Comparison of ENCODE assay signal across 8 cellular contexts in genomic region chr4:46994007-46994405, GRCh38. TPM values are rescaled to one million over a fixed set of nuclear protein-coding genes. Genes with fewer than 3 reads are reported as not detected.
DNase-seq lines count a peak whose midpoint lies in the region; ATAC-seq and TF ChIP-seq lines count a peak whose summit lies in the region.
"Had no signal": no experiment of that assay in that cellular context is flagged by ENCODE, and none has a peak within 500 bp of the region (broad histone marks: within the 10 kb centered on the region; RNA-seq: fewer than 3 reads in every experiment).

No MANE protein-coding gene starts in this region.

- TF ChIP-seq CTCF in H9 (conservative IDR thresholded peaks at IDR 0.05) (no peak), smooth muscle cell (IDR thresholded peaks at IDR 0.05; ENCODE audit: borderline replicate concordance, insufficient read depth, poor library complexity, severe bottlenecking) (no peak)

- no peaks in the 10 kb centered on the region for H3K9me3 ChIP-seq in H9 (ENCODE audit: control insufficient read depth, low read depth, low read length)
- no peaks in the 10 kb centered on the region for H3K9me3 ChIP-seq in right cardiac atrium (ENCODE audit: control insufficient read depth, low read length)
- no peaks in the 10 kb centered on the region for H3K9me3 ChIP-seq in smooth muscle cell (replicated peaks; ENCODE audit: low read depth)

- H4K5ac ChIP-seq in H9 (ENCODE audit: insufficient read length, low read depth, low read length), result no peak overlapping the region

- no peak overlapping the region for H2BK15ac ChIP-seq in H9 (ENCODE audit: low read depth, low read length)

- H3K36me3 ChIP-seq in smooth muscle cell (ENCODE audit: low read depth), result no peaks in the 10 kb centered on the region

- H4K8ac ChIP-seq in H9 (replicated peaks; ENCODE audit: insufficient read length, low read depth, low read length), result no peak overlapping the region

- H3K9ac ChIP-seq in H9 (ENCODE audit: extremely low read depth, insufficient read length, low read length) (no peak overlapping the region), smooth muscle cell (ENCODE audit: low read depth) (no peak overlapping the region)

- H3K4me2 ChIP-seq in H9 (ENCODE audit: insufficient read depth, insufficient read length, low read length) (peak overlapping the region; percentile 91), smooth muscle cell (peak overlapping the region; percentile 81)

- no peaks in the 10 kb centered on the region; a peak in 1 of 7 replicates for H3K36me3 Mint-ChIP-seq in H9 (ENCODE audit: insufficient read depth in 1 of 3, low read depth in 3 of 3)
- no peaks in the 10 kb centered on the region for H3K36me3 Mint-ChIP-seq in activated T-helper 17 cell treated with anti-CD3 and anti-CD28 coated beads, Interleukin-2, amount 50 U/mL, for 72 hours (ENCODE audit: low read depth)

- peaks cover 14 to 18% of the 10 kb centered on the region in 2 experiments for H3K4me1 Mint-ChIP-seq in H9
- peaks cover 6% of the 10 kb centered on the region for H3K4me1 Mint-ChIP-seq in activated T-helper 17 cell treated with anti-CD3 and anti-CD28 coated beads, Interleukin-2, amount 50 U/mL, for 72 hours

- H3K4me3 ChIP-seq in right cardiac atrium (ENCODE audit: low read length), result peak overlapping the region; percentile 27
- peak overlapping the region; percentile 36 for H3K4me3 ChIP-seq in smooth muscle cell

- H3K23ac ChIP-seq in H9 (ENCODE audit: insufficient read length, low read depth, low read length), result no peak overlapping the region

- no peak overlapping the region for H3K4ac ChIP-seq in H9 (ENCODE audit: low read depth, low read length)

- H3K79me1 ChIP-seq in H9 (ENCODE audit: insufficient read depth, low read depth, low read length, poor library complexity, severe bottlenecking), result no peaks in the 10 kb centered on the region

- no peaks in the 10 kb centered on the region for H3K9me3 Mint-ChIP-seq in H9
- no peaks in the 10 kb centered on the region for H3K9me3 Mint-ChIP-seq in activated T-helper 17 cell treated with anti-CD3 and anti-CD28 coated beads, Interleukin-2, amount 50 U/mL, for 72 hours

- DNase-seq in H9 (no peak), right cardiac atrium (peak in 1 of 3 donors; percentile 39), smooth muscle cell (lab: John Stamatoyannopoulos, UW; ENCODE audit: unreplicated experiment) (no peak), NCI-H526 treated with DMSO at 0.1 percent for 48 hours (lab: John Stamatoyannopoulos, UW) (no peak), HPDE6-E6E7 (ENCODE audit: extremely low spot score) (no peak), COLO668 (lab: John Stamatoyannopoulos, UW; ENCODE audit: unreplicated experiment) (no peak)
- DNase-seq: stimulated activated CD4-positive, alpha-beta T cell treated with anti-CD3 and anti-CD28 coated beads, Interleukin-12 subunit alpha, Interleukin-12 subunit beta, amount 100 ng/mL, for 4 hours had no signal

- no peak overlapping the region for H2BK20ac ChIP-seq in H9 (ENCODE audit: low read depth, low read length, poor library complexity, severe bottlenecking)

- no peaks in the 10 kb centered on the region for H4K20me1 ChIP-seq in H9 (ENCODE audit: control insufficient read depth, insufficient read depth, insufficient read length)
- no peaks in the 10 kb centered on the region for H4K20me1 ChIP-seq in smooth muscle cell (ENCODE audit: low read depth)

- H3K18ac ChIP-seq in H9 (ENCODE audit: insufficient read length, low read depth, low read length), result no peak overlapping the region

- H3K79me2 ChIP-seq in H9 (ENCODE audit: insufficient read depth, low read length) (no peaks in the 10 kb centered on the region), smooth muscle cell (ENCODE audit: low read depth) (no peaks in the 10 kb centered on the region)

- intact Hi-C loops in right cardiac atrium (cut with DNase I), result no loop called here

- H3K4me1 ChIP-seq in H9 (ENCODE audit: insufficient read depth, low read length) (peaks cover 3% of the 10 kb centered on the region; the same call in 1 of the 2 replicates), right cardiac atrium (ENCODE audit: control insufficient read depth, insufficient read depth, low read length) (no peaks in the 10 kb centered on the region), smooth muscle cell (ENCODE audit: low read depth) (no peaks in the 10 kb centered on the region)

- no peak overlapping the region for H3K56ac ChIP-seq in H9 (ENCODE audit: insufficient read length, low read depth, low read length)

- H4K91ac ChIP-seq in H9 (ENCODE audit: insufficient read length, low read depth, low read length), result no peak overlapping the region

- ATAC-seq in activated T-helper 17 cell treated with anti-CD3 and anti-CD28 coated beads, Interleukin-2, amount 50 U/mL, for 72 hours (replicated peaks), result no peak
- ATAC-seq in right cardiac atrium, result peak in 1 of 2 donors; percentile 38

- H3F3A ChIP-seq in smooth muscle cell (ENCODE audit: low read depth), result no peaks in the 10 kb centered on the region

- H3T11ph ChIP-seq in H9 (ENCODE audit: low read length), result no peak overlapping the region

- H3K27me3 ChIP-seq in H9 (ENCODE audit: insufficient read depth, low read length), result peaks cover 40% of the 10 kb centered on the region; the same call in 1 of the 2 replicates
- no peaks in the 10 kb centered on the region for H3K27me3 ChIP-seq in right cardiac atrium (ENCODE audit: control insufficient read depth, insufficient read depth)
- peaks cover 79% of the 10 kb centered on the region for H3K27me3 ChIP-seq in smooth muscle cell (ENCODE audit: low read depth)

- no peak overlapping the region for H2BK5ac ChIP-seq in H9 (ENCODE audit: insufficient read length, low read length)

- no peak overlapping the region for H2BK12ac ChIP-seq in H9 (ENCODE audit: insufficient read length, low read depth, low read length)

- H3K27me3 Mint-ChIP-seq in H9 (ENCODE audit: low read depth), result peaks cover 85% of the 10 kb centered on the region
- H3K27me3 Mint-ChIP-seq in activated T-helper 17 cell treated with anti-CD3 and anti-CD28 coated beads, Interleukin-2, amount 50 U/mL, for 72 hours, result peaks cover 44% of the 10 kb centered on the region

- no peak overlapping the region for H2AFZ ChIP-seq in H9 (ENCODE audit: low read length)
- H2AFZ ChIP-seq in smooth muscle cell (ENCODE audit: low read depth), result no peak overlapping the region

- no peak overlapping the region for H3K14ac ChIP-seq in H9 (ENCODE audit: insufficient read depth, low read length)

- no peak overlapping the region for H2AK5ac ChIP-seq in H9 (ENCODE audit: insufficient read length, low read length)

- WGBS in H9 (ENCODE audit: extremely low coverage, insufficient read length, low lambda C conversion rate), result no CpG with 5 or more reads among the region's 14 CpGs
- 2% methylated on average over 14 of the region's 14 CpGs for WGBS in right cardiac atrium
- 6% methylated on average over 14 of the region's 14 CpGs for WGBS in smooth muscle cell (ENCODE audit: low lambda C conversion rate)

- no peak overlapping the region for H2BK120ac ChIP-seq in H9 (ENCODE audit: low read depth, low read length, poor library complexity, severe bottlenecking)

- peak overlapping the region; percentile 72 to 90 for H3K4me3 Mint-ChIP-seq in H9
- H3K4me3 Mint-ChIP-seq in activated T-helper 17 cell treated with anti-CD3 and anti-CD28 coated beads, Interleukin-2, amount 50 U/mL, for 72 hours, result peak overlapping the region; percentile 50

- H3K23me2 ChIP-seq in H9 (ENCODE audit: insufficient read length, low read depth, low read length, poor library complexity, severe bottlenecking), result peaks cover 14% of the 10 kb centered on the region

- no peak overlapping the region for H3K27ac Mint-ChIP-seq in H9
- H3K27ac Mint-ChIP-seq in activated T-helper 17 cell treated with anti-CD3 and anti-CD28 coated beads, Interleukin-2, amount 50 U/mL, for 72 hours, result no peak overlapping the region

- H3K27ac ChIP-seq in H9 (ENCODE audit: insufficient read length, low read depth, low read length) (no peak overlapping the region), right cardiac atrium (ENCODE audit: low read length) (no peak overlapping the region), smooth muscle cell (ENCODE audit: low read depth) (no peak overlapping the region)

RNA-seq across cellular contexts. Expression of gene GABRA4, which starts 0.6 kb away (rescaled TPM):
- not detected in 2 replicates for total RNA-seq in H9 (2021)
- not detected for total RNA-seq in activated T-helper 17 cell treated with anti-CD3 and anti-CD28 coated beads, Interleukin-2, amount 50 U/mL, for 72 hours
- total RNA-seq in right cardiac atrium, result 1 to 10 TPM in 1 of 4 donors, under 1 TPM in 3; 0.03 to 1.9 (median 0.26) TPM
- polyA plus RNA-seq in right cardiac atrium, result 0.18 TPM
- total RNA-seq in smooth muscle cell, result not detected in 2 replicates
- not detected in 2 replicates for polyA plus RNA-seq in smooth muscle cell

RNA-seq across cellular contexts. Expression of gene GABRB1, which starts 37.4 kb away (rescaled TPM):
- total RNA-seq in H9 (2021), result 0.39 TPM in 1 of 2 replicates, not detected in the other
- total RNA-seq in activated T-helper 17 cell treated with anti-CD3 and anti-CD28 coated beads, Interleukin-2, amount 50 U/mL, for 72 hours, result not detected
- total RNA-seq in right cardiac atrium, result 1 to 10 TPM; 2.2 to 4.6 (median 3.2) TPM
- 1.00 TPM for polyA plus RNA-seq in right cardiac atrium
- 0.22 and 0.49 TPM in 2 replicates for total RNA-seq in smooth muscle cell
- not detected in 2 replicates for polyA plus RNA-seq in smooth muscle cell
